In the genomic region with DNA sequence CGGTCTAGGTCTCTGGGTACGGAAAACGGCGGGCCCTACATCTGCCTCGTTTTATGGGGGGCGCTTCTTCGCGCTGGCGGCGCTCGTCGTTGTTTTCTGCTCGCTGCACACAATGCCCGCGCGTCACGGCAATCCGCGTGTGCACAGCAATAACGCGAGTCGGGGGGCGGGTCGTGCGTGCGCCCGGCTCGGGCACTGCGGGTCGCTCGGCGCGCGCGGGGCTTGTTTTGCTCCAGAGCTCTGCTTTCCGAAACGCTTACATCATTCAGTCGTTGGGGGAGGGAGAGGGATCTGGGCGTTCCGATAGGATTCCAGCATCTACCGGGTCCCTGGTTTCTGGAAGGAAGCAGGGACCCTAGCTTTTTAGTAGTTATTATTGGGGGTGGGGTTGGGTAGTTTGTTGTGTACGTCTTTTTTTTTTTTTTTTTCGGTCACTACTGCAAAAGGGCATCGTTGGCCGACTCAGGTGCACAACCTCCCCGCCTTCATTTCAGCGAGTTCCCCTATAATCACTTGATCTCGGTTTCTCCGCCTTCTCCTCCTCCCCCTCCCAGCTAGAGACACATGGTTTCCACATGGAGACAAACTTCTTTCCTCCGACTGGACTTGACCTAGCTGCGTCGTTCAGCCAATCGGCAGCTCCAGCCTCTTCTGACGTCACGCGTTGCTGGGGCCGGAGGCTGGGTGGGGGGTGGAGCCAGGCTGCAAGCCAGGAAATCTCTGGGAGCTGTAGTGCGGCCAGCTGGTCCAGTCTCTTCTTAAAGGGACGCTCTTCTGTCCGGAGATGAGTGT, we compare ENCODE assay signal across 8 cellular contexts.
A peak's percentile ranks its signal among the peaks of the same experiment; 100 is the strongest.
DNase-seq lines count a peak whose midpoint lies in the region; ATAC-seq lines count a peak whose summit lies in the region.

No MANE protein-coding gene starts in this region.

- H3K27me3 Mint-ChIP-seq in dendritic cell treated with granulocyte-macrophage colony-stimulating factor and Interleukin-4, amounts not matched to agents 40 ng/mL and 50 ng/mL, for 4 days = peaks cover 13% of the 10 kb centered on the region

- peaks cover 68% of the 10 kb centered on the region for H3K4me1 Mint-ChIP-seq in dendritic cell treated with granulocyte-macrophage colony-stimulating factor and Interleukin-4, amounts not matched to agents 40 ng/mL and 50 ng/mL, for 4 days (ENCODE audit: low read depth)

- H3K9me3 Mint-ChIP-seq in dendritic cell treated with granulocyte-macrophage colony-stimulating factor and Interleukin-4, amounts not matched to agents 40 ng/mL and 50 ng/mL, for 4 days = no peaks in the 10 kb centered on the region

- H3K36me3 Mint-ChIP-seq in dendritic cell treated with granulocyte-macrophage colony-stimulating factor and Interleukin-4, amounts not matched to agents 40 ng/mL and 50 ng/mL, for 4 days (ENCODE audit: low read depth) = peaks cover 34% of the 10 kb centered on the region

- peak; percentile 78 to 100 (median 96) for DNase-seq in C1 segment of cervical spinal cord (lab: John Stamatoyannopoulos, UW)
- DNase-seq in NCI-H748 treated with DMSO at 0.1 percent for 48 hours (lab: John Stamatoyannopoulos, UW) = peak; percentile 84
- peak; percentile 85 to 92 for DNase-seq in activated CD4-positive, alpha-beta T cell treated with anti-CD3 and anti-CD28 coated beads, Interleukin-2, amount 50 U/mL, for 24 hours (ENCODE audit: low read depth in 1 of 2, low spot score in 1 of 2)
- DNase-seq in left kidney (ENCODE audit: low read depth, low spot score) = peak; percentile 99
- DNase-seq in stimulated activated CD4-positive, alpha-beta T cell treated with anti-CD3 and anti-CD28 coated beads, Interleukin-1b, Interleukin-23, amount 100 ng/mL, for 4 hours (ENCODE audit: low read depth in 2 of 2) = peak; percentile 80 to 90

- intact Hi-C loops in dendritic cell treated with granulocyte-macrophage colony-stimulating factor and Interleukin-4, amounts not matched to agents 40 ng/mL and 50 ng/mL, for 4 days (cut with micrococcal nuclease) = loop anchor here (1.0 kb wide), 1 partner anchor 14 kb away; no protein-coding TSS in a partner anchor

- peak overlapping the region; percentile 95 for H3K4me3 Mint-ChIP-seq in dendritic cell treated with granulocyte-macrophage colony-stimulating factor and Interleukin-4, amounts not matched to agents 40 ng/mL and 50 ng/mL, for 4 days

- peak overlapping the region; percentile 92 for H3K27ac Mint-ChIP-seq in dendritic cell treated with granulocyte-macrophage colony-stimulating factor and Interleukin-4, amounts not matched to agents 40 ng/mL and 50 ng/mL, for 4 days

- ATAC-seq in GM19438 (IDR thresholded peaks at IDR 0.05; ENCODE audit: low read depth, unreplicated experiment) (peak; percentile 61), HG03565 (IDR thresholded peaks at IDR 0.05; ENCODE audit: unreplicated experiment) (peak; percentile 69)

Comparison
In these comparisons a context has a peak if more than half of its experiments do, and no peak if none do; other contexts are left out.
1. Peak in every context shown above with its lines: DNase-seq and ATAC-seq.